ENCODE assay signal across 15 cellular contexts in genomic region chr7:77738871-77739270, GRCh38. TPM values are rescaled to one million over a fixed set of nuclear protein-coding genes. Genes with fewer than 3 reads are reported as not detected.
DNase-seq lines count a peak whose midpoint lies in the region; ATAC-seq and TF ChIP-seq lines count a peak whose summit lies in the region.
"Had no signal": no experiment of that assay in that cellular context is flagged by ENCODE, and none has a peak within 500 bp of the region (broad histone marks: within the 10 kb centered on the region; RNA-seq: fewer than 3 reads in every experiment).

No MANE protein-coding gene starts in this region.

- no peaks in the 10 kb centered on the region for H3K9me3 ChIP-seq in PC-3 (ENCODE audit: low read length)
- H3K9me3 ChIP-seq in neutrophil: no peaks in the 10 kb centered on the region
- H3K9me3 ChIP-seq in H9 (ENCODE audit: control insufficient read depth, low read depth, low read length): no peaks in the 10 kb centered on the region
- H3K9me3 ChIP-seq: right atrium auricular region had no signal

- H3K36me3 Mint-ChIP-seq in H9 (ENCODE audit: insufficient read depth in 1 of 3, low read depth in 3 of 3): peaks cover 0 to 31% (median 14%) of the 10 kb centered on the region in 3 experiments; a peak in 6 of 7 replicates

- H3K27ac Mint-ChIP-seq in H9: peak overlapping the region in 1 of 3 experiments; percentile 48; a peak in 1 of 7 replicates
- H3K27ac Mint-ChIP-seq: activated T-cell treated with anti-CD3 and anti-CD28 coated beads, Interleukin-2, amount 50 U/mL, for 24 hours had no signal

- H3K23ac ChIP-seq in H9 (ENCODE audit: insufficient read length, low read depth, low read length): no peak overlapping the region

- H3K79me1 ChIP-seq in H9 (ENCODE audit: insufficient read depth, low read depth, low read length, poor library complexity, severe bottlenecking): no peaks in the 10 kb centered on the region

- no peak overlapping the region for H2BK12ac ChIP-seq in H9 (ENCODE audit: insufficient read length, low read depth, low read length)

- no peaks in the 10 kb centered on the region for H3K9me3 Mint-ChIP-seq in H9
- H3K9me3 Mint-ChIP-seq: activated T-cell treated with anti-CD3 and anti-CD28 coated beads, Interleukin-2, amount 50 U/mL, for 24 hours; stimulated activated naive CD8-positive, alpha-beta T cell treated with anti-CD3 and anti-CD28 coated beads, Interleukin-15, amount 100 ng/mL, for 72 hours had no signal

- peaks cover 15% of the 10 kb centered on the region for H3K4me1 ChIP-seq in PC-3 (ENCODE audit: insufficient read depth, low read length)
- peaks cover 0 to 6% of the 10 kb centered on the region in 2 experiments for H3K4me1 ChIP-seq in neutrophil (ENCODE audit: control insufficient read depth in 1 of 2, insufficient read depth in 1 of 2, low read depth in 1 of 2, low read length in 1 of 2)
- no peaks in the 10 kb centered on the region for H3K4me1 ChIP-seq in H9 (ENCODE audit: insufficient read depth, low read length)

- no peaks in the 10 kb centered on the region for H3K23me2 ChIP-seq in H9 (ENCODE audit: insufficient read length, low read depth, low read length, poor library complexity, severe bottlenecking)

- H3K9me2 ChIP-seq in PC-3 (replicated peaks; ENCODE audit: low read length): no peaks in the 10 kb centered on the region

- no peaks in the 10 kb centered on the region for H3F3A ChIP-seq in PC-3 (ENCODE audit: low read length, unreplicated experiment)

- no peak overlapping the region for H2BK15ac ChIP-seq in H9 (ENCODE audit: low read depth, low read length)

- H3K9ac ChIP-seq in PC-3 (ENCODE audit: low read length): no peak overlapping the region
- H3K9ac ChIP-seq in H9 (ENCODE audit: extremely low read depth, insufficient read length, low read length): no peak overlapping the region

- no peak overlapping the region for H3K4me2 ChIP-seq in PC-3 (ENCODE audit: low read length)
- no peak overlapping the region for H3K4me2 ChIP-seq in H9 (ENCODE audit: insufficient read depth, insufficient read length, low read length)

- H3T11ph ChIP-seq in H9 (ENCODE audit: low read length): no peak overlapping the region

- H2BK5ac ChIP-seq in H9 (ENCODE audit: insufficient read length, low read length): no peak overlapping the region

- no peak overlapping the region for H2AFZ ChIP-seq in PC-3 (ENCODE audit: low read length)
- H2AFZ ChIP-seq in H9 (ENCODE audit: low read length): no peak overlapping the region

- no peak overlapping the region for H4K8ac ChIP-seq in H9 (replicated peaks; ENCODE audit: insufficient read length, low read depth, low read length)

- H3K4me3 ChIP-seq in PC-3 (ENCODE audit: low read length) (no peak overlapping the region), neutrophil (ENCODE audit: low read depth in 1 of 2, low read length in 1 of 2) (no peak overlapping the region)
- H3K4me3 ChIP-seq: K562, right atrium auricular region had no signal

- no peaks in the 10 kb centered on the region for H3K27me3 Mint-ChIP-seq in H9 (ENCODE audit: low read depth)
- H3K27me3 Mint-ChIP-seq: activated T-cell treated with anti-CD3 and anti-CD28 coated beads, Interleukin-2, amount 50 U/mL, for 24 hours; stimulated activated naive CD8-positive, alpha-beta T cell treated with anti-CD3 and anti-CD28 coated beads, Interleukin-15, amount 100 ng/mL, for 72 hours had no signal

- intact Hi-C loops in PC-3 (cut with micrococcal nuclease): loop anchor here (5.0 kb wide), 1 partner anchor 42 kb away; the partner anchor contains the start of gene RSBN1L

- H3K27me3 ChIP-seq in PC-3 (ENCODE audit: low read length): no peaks in the 10 kb centered on the region
- no peaks in the 10 kb centered on the region for H3K27me3 ChIP-seq in neutrophil
- no peaks in the 10 kb centered on the region for H3K27me3 ChIP-seq in H9 (ENCODE audit: insufficient read depth, low read length)
- H3K27me3 ChIP-seq: right atrium auricular region had no signal

- no peak overlapping the region for H2BK20ac ChIP-seq in H9 (ENCODE audit: low read depth, low read length, poor library complexity, severe bottlenecking)

- H3K36me3 ChIP-seq in PC-3 (ENCODE audit: low read depth, low read length) (no peaks in the 10 kb centered on the region), neutrophil (peaks cover 17% of the 10 kb centered on the region)
- H3K36me3 ChIP-seq: right atrium auricular region had no signal

- H4K91ac ChIP-seq in H9 (ENCODE audit: insufficient read length, low read depth, low read length): no peak overlapping the region

- CTCF ChIA-PET in PC-3 (lab: Charles Lee): no interaction called here

- no peak for TF ChIP-seq CTCF in PC-3 (conservative IDR thresholded peaks at IDR 0.05; ENCODE audit: low read depth, low read length)
- TF ChIP-seq CTCF in neutrophil (IDR thresholded peaks at IDR 0.05): no peak
- no peak for TF ChIP-seq CTCF in H9 (conservative IDR thresholded peaks at IDR 0.05)

- DNase-seq in DMS53 (lab: John Stamatoyannopoulos, UW) (peak; percentile 69), PC-3 (peak; percentile 57), dermis blood vessel endothelial cell (peak; percentile 53), SHP77 treated with DMSO at 0.1 percent for 48 hours (lab: John Stamatoyannopoulos, UW) (no peak), H9 (no peak), activated gamma-delta T cell (lab: John Stamatoyannopoulos, UW) (no peak)
- DNase-seq: activated T-cell treated with anti-CD3 and anti-CD28 coated beads, Interleukin-2, amount 50 U/mL, for 24 hours; amygdala; NCI-H1694 treated with DMSO at 0.1 percent for 48 hours; NCI-H82; stimulated activated naive CD8-positive, alpha-beta T cell treated with anti-CD3 and anti-CD28 coated beads, Interleukin-15, amount 100 ng/mL, for 72 hours had no signal

- H2BK120ac ChIP-seq in H9 (ENCODE audit: low read depth, low read length, poor library complexity, severe bottlenecking): no peak overlapping the region

- H3K56ac ChIP-seq in H9 (ENCODE audit: insufficient read length, low read depth, low read length): no peak overlapping the region

- peaks cover 15% of the 10 kb centered on the region for H3K79me2 ChIP-seq in PC-3 (ENCODE audit: low read length)
- H3K79me2 ChIP-seq in H9 (ENCODE audit: insufficient read depth, low read length): no peaks in the 10 kb centered on the region

- H3K4me3 Mint-ChIP-seq in H9: no peak overlapping the region
- H3K4me3 Mint-ChIP-seq: activated T-cell treated with anti-CD3 and anti-CD28 coated beads, Interleukin-2, amount 50 U/mL, for 24 hours; stimulated activated naive CD8-positive, alpha-beta T cell treated with anti-CD3 and anti-CD28 coated beads, Interleukin-15, amount 100 ng/mL, for 72 hours had no signal

- WGBS in H9 (ENCODE audit: extremely low coverage, insufficient read length, low lambda C conversion rate): no CpG with 5 or more reads among the region's 3 CpGs

- ATAC-seq in PC-3 (peak; percentile 77), GM18909 (IDR thresholded peaks at IDR 0.05; ENCODE audit: poor library complexity, unreplicated experiment) (no peak)
- ATAC-seq: K562; stimulated activated naive CD8-positive, alpha-beta T cell treated with anti-CD3 and anti-CD28 coated beads, Interleukin-15, amount 100 ng/mL, for 72 hours had no signal

- POLR2A ChIA-PET in PC-3 (lab: Charles Lee; ENCODE audit: unreplicated experiment): no interaction called here

- H4K20me1 ChIP-seq in PC-3 (ENCODE audit: low read length) (no peaks in the 10 kb centered on the region), H9 (ENCODE audit: control insufficient read depth, insufficient read depth, insufficient read length) (no peaks in the 10 kb centered on the region)

- H3K14ac ChIP-seq in H9 (ENCODE audit: insufficient read depth, low read length): no peak overlapping the region

- BruUV-seq in PC-3 (replicated peaks; lab: Mats Ljungman, UMichigan): no TSS peak

- H2AK5ac ChIP-seq in H9 (ENCODE audit: insufficient read length, low read length): no peak overlapping the region

- H3K4ac ChIP-seq in H9 (ENCODE audit: low read depth, low read length): no peak overlapping the region

- H3K4me1 Mint-ChIP-seq in H9: no peaks in the 10 kb centered on the region

- no peak overlapping the region for H3K18ac ChIP-seq in H9 (ENCODE audit: insufficient read length, low read depth, low read length)

- H3K27ac ChIP-seq in PC-3 (ENCODE audit: low read length) (no peak overlapping the region), neutrophil (peak overlapping the region; percentile 7), H9 (ENCODE audit: insufficient read length, low read depth, low read length) (no peak overlapping the region)
- H3K27ac ChIP-seq: right atrium auricular region had no signal

- H4K5ac ChIP-seq in H9 (ENCODE audit: insufficient read length, low read depth, low read length): no peak overlapping the region

RNA-seq across cellular contexts. Expression of gene RSBN1L, which starts 42.6 kb away (rescaled TPM):
- 6.9 and 11.2 TPM in 2 replicates for total RNA-seq in PC-3 (2014; rRNA removed)
- total RNA-seq in dermis blood vessel endothelial cell: 22.0 and 24.7 TPM in 2 replicates
- 20.6 and 20.7 TPM in 2 replicates for total RNA-seq in H9 (2021)

RNA-seq across cellular contexts. Expression of gene TMEM60, which starts 59.4 kb away (rescaled TPM):
- total RNA-seq in PC-3 (2014; rRNA removed) (6.9 and 8.1 TPM in 2 replicates), dermis blood vessel endothelial cell (9.2 and 11.2 TPM in 2 replicates), H9 (2021) (14.3 and 14.4 TPM in 2 replicates)

RNA-seq across cellular contexts. Expression of gene PHTF2, which starts 59.7 kb away (rescaled TPM):
- total RNA-seq in PC-3 (2014; rRNA removed): 13.9 and 20.4 TPM in 2 replicates
- total RNA-seq in dermis blood vessel endothelial cell: 11.2 and 20.0 TPM in 2 replicates
- total RNA-seq in H9 (2021): 16.2 and 17.0 TPM in 2 replicates

Comparison
In these comparisons a context has a peak if more than half of its experiments do, and no peak if none do; other contexts are left out.
1. DNase-seq: peak in DMS53 (single experiment), PC-3 (single experiment) and dermis blood vessel endothelial cell (single experiment); none in SHP77 treated with DMSO at 0.1 percent for 48 hours (single experiment), H9 (single experiment) and activated gamma-delta T cell (single experiment).